Comparison of ENCODE assay signal across 9 cellular contexts in genomic region chr9:5630038-5630507, GRCh38. TPM values are rescaled to one million over a fixed set of nuclear protein-coding genes. Genes with fewer than 3 reads are reported as not detected.
DNase-seq lines count a peak whose midpoint lies in the region; ATAC-seq, FAIRE-seq and TF ChIP-seq lines count a peak whose summit lies in the region.
"Had no signal": no experiment of that assay in that cellular context is flagged by ENCODE, and none has a peak within 500 bp of the region (broad histone marks: within the 10 kb centered on the region; RNA-seq: fewer than 3 reads in every experiment).

No MANE protein-coding gene starts in this region.

- ATAC-seq in WTC11, result no peak
- ATAC-seq in HG02571 (IDR thresholded peaks at IDR 0.05; ENCODE audit: unreplicated experiment), result no peak
- ATAC-seq in GM21528 (IDR thresholded peaks at IDR 0.05; ENCODE audit: low FRiP score, unreplicated experiment), result no peak

- H3K36me3 Mint-ChIP-seq in WTC11, result no peaks in the 10 kb centered on the region

- peaks cover 4% of the 10 kb centered on the region for H3K9me3 Mint-ChIP-seq in WTC11

- POLR2A ChIA-PET in WTC11 (lab: Charles Lee), result no interaction called here

- FAIRE-seq in D721Med (lab: Jason Lieb, UNC), result no peak
- FAIRE-seq: TTC549 had no signal

- TF ChIP-seq CTCF in WTC11 (IDR thresholded peaks at IDR 0.05) (no peak), fibroblast of villous mesenchyme (IDR thresholded peaks at IDR 0.05; ENCODE audit: insufficient read depth, low read depth, low read length) (no peak), D721Med (IDR thresholded peaks at IDR 0.05; ENCODE audit: insufficient read depth, missing control alignments) (no peak)

- H3K4me1 Mint-ChIP-seq in WTC11, result peaks cover 36% of the 10 kb centered on the region

- peak; percentile 23 for DNase-seq in DMS153 treated with DMSO at 0.1 percent for 48 hours (lab: John Stamatoyannopoulos, UW; ENCODE audit: unreplicated experiment)
- DNase-seq in Jurkat, Clone E6-1 (ENCODE audit: low read depth, low spot score), result peak; percentile 41
- no peak for DNase-seq in WTC11 (ENCODE audit: low spot score)
- peak; percentile 56 for DNase-seq in fibroblast of villous mesenchyme (ENCODE audit: low read depth)
- DNase-seq in pons (ENCODE audit: low spot score), result peak; percentile 53
- DNase-seq in D721Med (ENCODE audit: insufficient read length, low spot score), result no peak

- H3K27ac Mint-ChIP-seq in WTC11, result peak overlapping the region; percentile 62; the same call in 1 of the 2 replicates

- CTCF ChIA-PET in WTC11 (lab: Charles Lee), result no interaction called here

- no peaks in the 10 kb centered on the region for H3K27me3 Mint-ChIP-seq in WTC11 (ENCODE audit: low read depth)

- H3K4me3 Mint-ChIP-seq in WTC11, result peak overlapping the region; percentile 99

- H3K4me3 ChIP-seq in Jurkat, Clone E6-1 (ENCODE audit: low read length), result peak overlapping the region; percentile 98
- H3K4me3 ChIP-seq in fibroblast of villous mesenchyme (ENCODE audit: low read depth, low read length), result peak overlapping the region; percentile 89

TF ChIP-seq in WTC11, 78 proteins besides CTCF, POLR2A, EP300 and RAD21:
- TF ChIP-seq CREB1 (CRISPR knock-in tag; IDR thresholded peaks at IDR 0.05) (no peak), IRF1 (CRISPR knock-in tag; IDR thresholded peaks at IDR 0.05) (no peak), ZNF263 (CRISPR knock-in tag; IDR thresholded peaks at IDR 0.05; ENCODE audit: low read depth) (no peak), ZBTB43 (CRISPR knock-in tag; IDR thresholded peaks at IDR 0.05) (no peak), TEAD4 (CRISPR knock-in tag; IDR thresholded peaks at IDR 0.05) (no peak), OVOL2 (CRISPR knock-in tag; IDR thresholded peaks at IDR 0.05; ENCODE audit: borderline replicate concordance) (no peak), ATF2 (CRISPR knock-in tag; IDR thresholded peaks at IDR 0.05; ENCODE audit: borderline replicate concordance, low read depth) (no peak), CREM (CRISPR knock-in tag; IDR thresholded peaks at IDR 0.05) (no peak), E2F4 (CRISPR knock-in tag; IDR thresholded peaks at IDR 0.05; ENCODE audit: borderline replicate concordance, low read depth) (no peak), ATF1 (CRISPR knock-in tag; IDR thresholded peaks at IDR 0.05) (no peak)
TF ChIP-seq in WTC11: peak in this region for 0.

RNA-seq across cellular contexts. Expression of gene RIC1, which starts 1.2 kb away (rescaled TPM):
- 14.2 TPM for polyA plus RNA-seq in Jurkat, Clone E6-1 (2012; ENCODE audit: insufficient read depth, insufficient read length)
- 17.4 to 18.9 TPM (median 17.8 TPM) in 3 replicates for total RNA-seq in WTC11 (2021)
- total RNA-seq in fibroblast of villous mesenchyme, result 57.3 and 71.2 TPM in 2 replicates

Comparison
In these comparisons a context has a peak if more than half of its experiments do, and no peak if none do; other contexts are left out.
1. DNase-seq: peak in DMS153 treated with DMSO at 0.1 percent for 48 hours (single experiment), Jurkat, Clone E6-1 (single experiment), fibroblast of villous mesenchyme (single experiment) and pons (single experiment); none in WTC11 (single experiment) and D721Med (single experiment).